16 cellular contexts compared by ENCODE assay signal in genomic region chr6:137353346-137353745, GRCh38.
DNase-seq lines count a peak whose midpoint lies in the region; ATAC-seq lines count a peak whose summit lies in the region.
"Had no signal": no experiment of that assay in that cellular context is flagged by ENCODE, and none has a peak within 500 bp of the region (broad histone marks: within the 10 kb centered on the region; RNA-seq: fewer than 3 reads in every experiment).

No MANE protein-coding gene starts in this region.

- peaks cover 20% of the 10 kb centered on the region for H3K4me1 Mint-ChIP-seq in activated naive CD4-positive, alpha-beta T cell treated with anti-CD3 and anti-CD28 coated beads, Interleukin-2, amount 50 U/mL, for 24 hours
- H3K4me1 Mint-ChIP-seq in activated naive CD4-positive, alpha-beta T cell treated with anti-CD3 and anti-CD28 coated beads, Interleukin-2, amount 10 ng/mL, durations not matched to agents 7 days and 5 days = peaks cover 13% of the 10 kb centered on the region
- peaks cover 13% of the 10 kb centered on the region for H3K4me1 Mint-ChIP-seq in stimulated activated effector memory CD8-positive, alpha-beta T cell treated with anti-CD3 and anti-CD28 coated beads, Interleukin-12 subunit alpha, Interleukin-12 subunit beta, amount 100 ng/mL, for 72 hours

- peak overlapping the region; percentile 15 for H3K4me3 Mint-ChIP-seq in activated naive CD4-positive, alpha-beta T cell treated with anti-CD3 and anti-CD28 coated beads, Interleukin-2, amount 50 U/mL, for 24 hours
- H3K4me3 Mint-ChIP-seq in activated naive CD4-positive, alpha-beta T cell treated with anti-CD3 and anti-CD28 coated beads, Interleukin-2, amount 10 ng/mL, durations not matched to agents 7 days and 5 days = no peak overlapping the region
- H3K4me3 Mint-ChIP-seq in stimulated activated effector memory CD8-positive, alpha-beta T cell treated with anti-CD3 and anti-CD28 coated beads, Interleukin-12 subunit alpha, Interleukin-12 subunit beta, amount 100 ng/mL, for 72 hours = no peak overlapping the region

- CTCF ChIA-PET in activated naive CD4-positive, alpha-beta T cell treated with anti-CD3 and anti-CD28 coated beads, Interleukin-2, amount 10 ng/mL, durations not matched to agents 7 days and 5 days (lab: Charles Lee) = interaction anchor here (0.7 to 2.4 kb wide), 4 partner anchors 11 to 235 kb away, joined by 3 to 8 read pairs (median 4); no protein-coding TSS in a partner anchor

- no peaks in the 10 kb centered on the region for H3K27me3 Mint-ChIP-seq in activated naive CD4-positive, alpha-beta T cell treated with anti-CD3 and anti-CD28 coated beads, Interleukin-2, amount 50 U/mL, for 24 hours
- peaks cover 14% of the 10 kb centered on the region for H3K27me3 Mint-ChIP-seq in activated naive CD4-positive, alpha-beta T cell treated with anti-CD3 and anti-CD28 coated beads, Interleukin-2, amount 10 ng/mL, durations not matched to agents 7 days and 5 days

- H3K36me3 Mint-ChIP-seq in activated naive CD4-positive, alpha-beta T cell treated with anti-CD3 and anti-CD28 coated beads, Interleukin-2, amount 50 U/mL, for 24 hours = no peaks in the 10 kb centered on the region
- no peaks in the 10 kb centered on the region for H3K36me3 Mint-ChIP-seq in activated naive CD4-positive, alpha-beta T cell treated with anti-CD3 and anti-CD28 coated beads, Interleukin-2, amount 10 ng/mL, durations not matched to agents 7 days and 5 days
- H3K36me3 Mint-ChIP-seq in stimulated activated effector memory CD8-positive, alpha-beta T cell treated with anti-CD3 and anti-CD28 coated beads, Interleukin-12 subunit alpha, Interleukin-12 subunit beta, amount 100 ng/mL, for 72 hours = no peaks in the 10 kb centered on the region

- peak; percentile 81 for ATAC-seq in stimulated activated effector memory CD8-positive, alpha-beta T cell treated with anti-CD3 and anti-CD28 coated beads, Interleukin-12 subunit alpha, Interleukin-12 subunit beta, amount 100 ng/mL, for 72 hours
- ATAC-seq: upper lobe of right lung had no signal

- no peak for DNase-seq in activated naive CD4-positive, alpha-beta T cell treated with anti-CD3 and anti-CD28 coated beads, Interleukin-2, amount 10 ng/mL, durations not matched to agents 7 days and 5 days
- peak; percentile 43 for DNase-seq in NCI-H69 (lab: John Stamatoyannopoulos, UW)
- DNase-seq in glomerular visceral epithelial cell (ENCODE audit: extremely low spot score) = peak; percentile 64
- no peak for DNase-seq in stimulated activated effector memory CD8-positive, alpha-beta T cell treated with anti-CD3 and anti-CD28 coated beads, Interleukin-12 subunit alpha, Interleukin-12 subunit beta, amount 100 ng/mL, for 72 hours (ENCODE audit: low spot score in 2 of 2)
- DNase-seq in MV-4-11 (lab: John Stamatoyannopoulos, UW) = no peak
- DNase-seq in ureter (ENCODE audit: low spot score) = no peak
- DNase-seq in stimulated activated CD4-positive, alpha-beta T cell treated with anti-CD3 and anti-CD28 coated beads, Interleukin-4, amount 100 ng/mL, for 1 hour = no peak
- DNase-seq: activated CD4-positive, alpha-beta T cell treated with anti-CD3 and anti-CD28 coated beads for 4 hours; head of caudate nucleus; NCI-H1417 treated with DMSO at 0.1 percent for 48 hours; NCI-H226; SIG-M5; stimulated activated naive CD4-positive, alpha-beta T cell treated with Interleukin-2 at 50 U/mL for 16 hours; T-helper 9 cell; upper lobe of right lung had no signal

- H3K27ac Mint-ChIP-seq in activated naive CD4-positive, alpha-beta T cell treated with anti-CD3 and anti-CD28 coated beads, Interleukin-2, amount 50 U/mL, for 24 hours = peak overlapping the region; percentile 13
- no peak overlapping the region for H3K27ac Mint-ChIP-seq in activated naive CD4-positive, alpha-beta T cell treated with anti-CD3 and anti-CD28 coated beads, Interleukin-2, amount 10 ng/mL, durations not matched to agents 7 days and 5 days
- peak overlapping the region; percentile 38 for H3K27ac Mint-ChIP-seq in stimulated activated effector memory CD8-positive, alpha-beta T cell treated with anti-CD3 and anti-CD28 coated beads, Interleukin-12 subunit alpha, Interleukin-12 subunit beta, amount 100 ng/mL, for 72 hours

- H3K9me3 Mint-ChIP-seq in activated naive CD4-positive, alpha-beta T cell treated with anti-CD3 and anti-CD28 coated beads, Interleukin-2, amount 50 U/mL, for 24 hours = no peaks in the 10 kb centered on the region
- H3K9me3 Mint-ChIP-seq in activated naive CD4-positive, alpha-beta T cell treated with anti-CD3 and anti-CD28 coated beads, Interleukin-2, amount 10 ng/mL, durations not matched to agents 7 days and 5 days = no peaks in the 10 kb centered on the region
- no peaks in the 10 kb centered on the region for H3K9me3 Mint-ChIP-seq in stimulated activated effector memory CD8-positive, alpha-beta T cell treated with anti-CD3 and anti-CD28 coated beads, Interleukin-12 subunit alpha, Interleukin-12 subunit beta, amount 100 ng/mL, for 72 hours

Comparison
In these comparisons a context has a peak if more than half of its experiments do, and no peak if none do; other contexts are left out.
1. DNase-seq: peak in NCI-H69 (single experiment) and glomerular visceral epithelial cell (single experiment); none in activated naive CD4-positive, alpha-beta T cell treated with anti-CD3 and anti-CD28 coated beads, Interleukin-2, amount 10 ng/mL, durations not matched to agents 7 days and 5 days (single experiment), stimulated activated effector memory CD8-positive, alpha-beta T cell treated with anti-CD3 and anti-CD28 coated beads, Interleukin-12 subunit alpha, Interleukin-12 subunit beta, amount 100 ng/mL, for 72 hours (0 of 2), MV-4-11 (single experiment), ureter (single experiment) and stimulated activated CD4-positive, alpha-beta T cell treated with anti-CD3 and anti-CD28 coated beads, Interleukin-4, amount 100 ng/mL, for 1 hour (single experiment).